In the genomic region with DNA sequence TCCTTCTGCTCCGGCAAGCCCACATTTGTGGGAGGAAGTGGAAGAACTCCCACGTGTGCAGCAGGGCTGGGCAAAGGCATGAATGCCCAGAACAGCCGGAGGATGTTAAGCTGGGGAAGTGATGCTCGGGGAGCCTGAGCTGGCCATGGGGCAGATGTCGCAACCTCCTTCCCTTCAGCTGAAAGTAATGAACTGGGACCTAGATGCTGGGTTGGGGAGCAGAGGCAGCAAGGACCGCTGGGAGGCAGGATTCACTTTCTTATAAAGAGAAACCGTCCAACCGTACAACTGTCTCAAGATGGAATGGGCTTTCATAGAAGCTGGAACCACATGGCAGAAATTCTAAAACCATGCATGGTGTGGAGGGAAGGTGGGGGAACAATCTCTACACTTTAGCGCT, we compare ENCODE assay signal across 20 cellular contexts.
DNase-seq lines count a peak whose midpoint lies in the region; ATAC-seq, FAIRE-seq and TF ChIP-seq lines count a peak whose summit lies in the region.
"Had no signal": no experiment of that assay in that cellular context is flagged by ENCODE, and none has a peak within 500 bp of the region (broad histone marks: within the 10 kb centered on the region; RNA-seq: fewer than 3 reads in every experiment).

No MANE protein-coding gene starts in this region.

- no peak overlapping the region for H3K4me2 ChIP-seq in K562 (ENCODE audit: insufficient read depth, low read length)
- no peak overlapping the region for H3K4me2 ChIP-seq in MM.1S (ENCODE audit: low read depth, low read length)

- DNase-seq in HT1080 (ENCODE audit: low read depth) (peak; percentile 44), MV-4-11 (lab: John Stamatoyannopoulos, UW) (peak; percentile 97), K562 (ENCODE audit: extremely low read depth in 1 of 4, low spot score in 3 of 4) (peak in 2 of 4 experiments; percentile 12 to 17), esophagus squamous epithelium (lab: John Stamatoyannopoulos, UW) (no peak), MM.1S (no peak)
- DNase-seq: ACHN; BE2C; CD4-positive, alpha-beta memory T cell; DMS153; DMS79; GDM1; GOT3; H7; HFFc6 had no signal

- H3K9me2 ChIP-seq in MM.1S (replicated peaks; ENCODE audit: insufficient read depth, low read length), result no peaks in the 10 kb centered on the region

- H3K27me3 ChIP-seq in K562 (ENCODE audit: control insufficient read depth in 2 of 2, insufficient read depth in 2 of 2, low read length in 2 of 2), result peaks cover 12 to 35% of the 10 kb centered on the region in 2 experiments
- no peaks in the 10 kb centered on the region for H3K27me3 ChIP-seq in esophagus squamous epithelium
- no peaks in the 10 kb centered on the region for H3K27me3 ChIP-seq in MM.1S (replicated peaks; ENCODE audit: insufficient read depth, low read length)
- H3K27me3 ChIP-seq: BE2C had no signal

- TF ChIP-seq POLR2A in K562 (conservative IDR thresholded peaks at IDR 0.05) (no peak), esophagus squamous epithelium (IDR thresholded peaks at IDR 0.05) (no peak)

- POLR2A ChIA-PET in K562 (lab: Yijun Ruan, JAX), result interaction anchor here (0.6 to 1.7 kb wide), 2 partner anchors 96 to 485 kb away, joined by 3 to 5 read pairs; no protein-coding TSS in a partner anchor

- H3K79me2 ChIP-seq in K562 (ENCODE audit: control insufficient read depth, insufficient read depth, low read length) (no peaks in the 10 kb centered on the region), MM.1S (ENCODE audit: low read length) (no peaks in the 10 kb centered on the region)

- no peak for TF ChIP-seq EP300 in K562 (IDR thresholded peaks at IDR 0.05; ENCODE audit: low read length)

- H3K9ac ChIP-seq in K562 (ENCODE audit: insufficient read depth in 1 of 2, low read depth in 2 of 2, low read length in 2 of 2) (no peak overlapping the region), MM.1S (ENCODE audit: low read length) (no peak overlapping the region)

- 0 out of 4 replicates have a peak, but pooled peaks of 1 of the 2 experiments have one; percentile 21 for TF ChIP-seq RAD21 in K562 (CRISPR knock-in tag; conservative IDR thresholded peaks at IDR 0.05 in 1 of 2, IDR thresholded peaks at IDR 0.05 in 1 of 2)

- 3% methylated on average over 9 of the region's 9 CpGs for WGBS in K562 (ENCODE audit: insufficient coverage, low coverage, missing lambda C conversion rate)
- WGBS in esophagus squamous epithelium, 2 donors, result 68 to 85% methylated on average over 7 to 8 of the region's 9 CpGs

- H2AFZ ChIP-seq in K562 (ENCODE audit: low read depth, low read length) (no peak overlapping the region), MM.1S (ENCODE audit: low read length) (no peak overlapping the region)

- H3K4me1 ChIP-seq in K562 (replicated peaks in 1 of 2; ENCODE audit: control insufficient read depth in 2 of 2, insufficient read depth in 2 of 2, low read length in 2 of 2), result peaks cover 0 to 2% of the 10 kb centered on the region in 2 experiments; a peak in 2 of 5 replicates
- H3K4me1 ChIP-seq in esophagus squamous epithelium, result no peaks in the 10 kb centered on the region
- H3K4me1 ChIP-seq in MM.1S (ENCODE audit: low read length), result no peaks in the 10 kb centered on the region
- H3K4me1 ChIP-seq: BE2C had no signal

- H4K20me1 ChIP-seq in K562 (replicated peaks; ENCODE audit: control insufficient read depth, insufficient read depth, low read length) (no peaks in the 10 kb centered on the region), MM.1S (ENCODE audit: insufficient read depth, low read length) (no peaks in the 10 kb centered on the region)

- H3K9me1 ChIP-seq in K562 (ENCODE audit: control insufficient read depth, insufficient read depth, low read length), result no peaks in the 10 kb centered on the region

- no peaks in the 10 kb centered on the region for H3K36me3 ChIP-seq in K562 (ENCODE audit: control insufficient read depth, insufficient read depth, low read length)
- no peaks in the 10 kb centered on the region for H3K36me3 ChIP-seq in esophagus squamous epithelium
- no peaks in the 10 kb centered on the region for H3K36me3 ChIP-seq in MM.1S (replicated peaks; ENCODE audit: insufficient read depth, low read length)
- H3K36me3 ChIP-seq: BE2C had no signal

- H3F3A ChIP-seq in MM.1S (ENCODE audit: insufficient read depth, low read length), result no peaks in the 10 kb centered on the region

- H3K27ac ChIP-seq in K562 (ENCODE audit: extremely low read depth, low read depth, low read length) (no peak overlapping the region), esophagus squamous epithelium (no peak overlapping the region), MM.1S (ENCODE audit: low read length) (no peak overlapping the region)

- TF ChIP-seq CTCF in K562 (IDR thresholded peaks at IDR 0.05 in 2 of 3, conservative IDR thresholded peaks at IDR 0.05 in 1 of 3; ENCODE audit: insufficient read depth in 2 of 3, low read depth in 1 of 3, low read length in 3 of 3) (peak; percentile 17 to 37 (median 31); a peak in 2 of 6 replicates), esophagus squamous epithelium (IDR thresholded peaks at IDR 0.05) (no peak), MM.1S (IDR thresholded peaks at IDR 0.05; ENCODE audit: low read length) (no peak)

- no TSS peak for BruUV-seq in K562 (replicated peaks; lab: Mats Ljungman, UMichigan)

- CTCF ChIA-PET in K562 (lab: Yijun Ruan, JAX; ENCODE audit: low intra/inter-chr PET ratio), result no interaction called here

- H3K4me3 ChIP-seq in K562, result no peak overlapping the region
- no peak overlapping the region for H3K4me3 ChIP-seq in esophagus squamous epithelium
- H3K4me3 ChIP-seq in MM.1S (ENCODE audit: low read length), result no peak overlapping the region

- in situ Hi-C loops in K562 (cut with MboI), result no loop called here

- FAIRE-seq in K562 (lab: Jason Lieb, UNC), result peak; percentile 57
- FAIRE-seq: A204.1, GM12892, GM18507 had no signal

- intact Hi-C loops in K562 (cut with micrococcal nuclease) (no loop called here), esophagus squamous epithelium (cut with DNase I) (no loop called here)

- no peaks in the 10 kb centered on the region for H3K9me3 ChIP-seq in K562 (replicated peaks; ENCODE audit: control insufficient read depth, insufficient read depth, low read depth, low read length)
- peaks cover 0 to 9% (median 0%) of the 10 kb centered on the region in 3 donors for H3K9me3 ChIP-seq in esophagus squamous epithelium
- no peaks in the 10 kb centered on the region for H3K9me3 ChIP-seq in MM.1S (replicated peaks; ENCODE audit: insufficient read depth, low read length)

- ATAC-seq in K562, result peak; percentile 68
- no peak for ATAC-seq in HG02884 (IDR thresholded peaks at IDR 0.05; ENCODE audit: unreplicated experiment)
- no peak for ATAC-seq in GM19455 (IDR thresholded peaks at IDR 0.05; ENCODE audit: unreplicated experiment)
- ATAC-seq: HCT116 had no signal

TF ChIP-seq in K562, 482 proteins besides CTCF, POLR2A, EP300 and RAD21:
- TF ChIP-seq SRSF3 (IDR thresholded peaks at IDR 0.05; ENCODE audit: insufficient read depth, low read length), result no peak
- TF ChIP-seq ZNF511 (CRISPR knock-in tag; IDR thresholded peaks at IDR 0.05), result no peak
- TF ChIP-seq SMARCB1 (IDR thresholded peaks at IDR 0.05; ENCODE audit: insufficient read length, low read depth), result no peak
- no peak for TF ChIP-seq ZBTB2 (IDR thresholded peaks at IDR 0.05)
- TF ChIP-seq KAT2B (IDR thresholded peaks at IDR 0.05; ENCODE audit: low read depth, low read length), result no peak
- no peak for TF ChIP-seq RFX7 (CRISPR knock-in tag; IDR thresholded peaks at IDR 0.05)
- no peak for TF ChIP-seq ILF3 (IDR thresholded peaks at IDR 0.05; ENCODE audit: borderline replicate concordance)
- no peak for TF ChIP-seq FOXP1 (CRISPR knock-in tag; IDR thresholded peaks at IDR 0.05)
- no peak for TF ChIP-seq ZNF197 (CRISPR knock-in tag; IDR thresholded peaks at IDR 0.05; ENCODE audit: low read depth)
- no peak for TF ChIP-seq MLLT1 (IDR thresholded peaks at IDR 0.05)
- TF ChIP-seq ZNF184 (CRISPR knock-in tag; IDR thresholded peaks at IDR 0.05), result no peak

Comparison
In these comparisons a context has a peak if more than half of its experiments do, and no peak if none do; other contexts are left out.
1. DNase-seq: peak in HT1080 (single experiment) and MV-4-11 (single experiment); none in esophagus squamous epithelium (single experiment) and MM.1S (single experiment).
2. CTCF ChIP-seq: peak in K562 (3 of 3); none in esophagus squamous epithelium (0 of 6) and MM.1S (single experiment).